10 cellular contexts compared by ENCODE assay signal in genomic region chr10:45353176-45353575, GRCh38. TPM values are rescaled to one million over a fixed set of nuclear protein-coding genes. Genes with fewer than 3 reads are reported as not detected.
A peak's percentile ranks its signal among the peaks of the same experiment; 100 is the strongest.
DNase-seq lines count a peak whose midpoint lies in the region; ATAC-seq and TF ChIP-seq lines count a peak whose summit lies in the region.
"Had no signal": no experiment of that assay in that cellular context is flagged by ENCODE, and none has a peak within 500 bp of the region (broad histone marks: within the 10 kb centered on the region; RNA-seq: fewer than 3 reads in every experiment).

No MANE protein-coding gene starts in this region.

- H3K4me1 ChIP-seq in lower lobe of right lung = peaks cover 6% of the 10 kb centered on the region
- no peaks in the 10 kb centered on the region for H3K4me1 ChIP-seq in suprapubic skin
- H3K4me1 ChIP-seq in ovary (ENCODE audit: insufficient read depth) = no peaks in the 10 kb centered on the region

- H3K27ac ChIP-seq in lower lobe of right lung (no peak overlapping the region), suprapubic skin (no peak overlapping the region), ovary (no peak overlapping the region)

- TF ChIP-seq EP300 in suprapubic skin (IDR thresholded peaks at IDR 0.05) (no peak), ovary (IDR thresholded peaks at IDR 0.05) (no peak)

- ATAC-seq in GM18861 (IDR thresholded peaks at IDR 0.05; ENCODE audit: unreplicated experiment) (peak; percentile 56), GM21576 (IDR thresholded peaks at IDR 0.05; ENCODE audit: unreplicated experiment) (peak; percentile 47), HG03460 (IDR thresholded peaks at IDR 0.05; ENCODE audit: unreplicated experiment) (peak; percentile 49), lower lobe of right lung (peak; percentile 25 to 63), Right ventricle myocardium superior (ENCODE audit: poor library complexity) (no peak)

- WGBS in suprapubic skin = 53% methylated on average over 1 of the region's 1 CpG
- 61 to 83% (median 78%) methylated on average over 1 of the region's 1 CpG for WGBS in ovary, 3 donors

- no peaks in the 10 kb centered on the region for H3K27me3 ChIP-seq in lower lobe of right lung (ENCODE audit: low read depth)
- no peaks in the 10 kb centered on the region for H3K27me3 ChIP-seq in suprapubic skin
- H3K27me3 ChIP-seq in ovary = no peaks in the 10 kb centered on the region

- H3K9me3 ChIP-seq in lower lobe of right lung (no peaks in the 10 kb centered on the region), suprapubic skin (no peaks in the 10 kb centered on the region), ovary (no peaks in the 10 kb centered on the region)

- no peaks in the 10 kb centered on the region for H3K36me3 ChIP-seq in lower lobe of right lung
- no peaks in the 10 kb centered on the region for H3K36me3 ChIP-seq in suprapubic skin
- no peaks in the 10 kb centered on the region for H3K36me3 ChIP-seq in ovary

- no peak for TF ChIP-seq CTCF in lower lobe of right lung (IDR thresholded peaks at IDR 0.05)
- TF ChIP-seq CTCF in suprapubic skin (IDR thresholded peaks at IDR 0.05) = no peak
- TF ChIP-seq CTCF in ovary (IDR thresholded peaks at IDR 0.05) = no peak

- TF ChIP-seq POLR2A in suprapubic skin (IDR thresholded peaks at IDR 0.05) (no peak), ovary (IDR thresholded peaks at IDR 0.05) (no peak)

- intact Hi-C loops in lower lobe of right lung (cut with DNase I) (no loop called here), Right ventricle myocardium superior (cut with DNase I) (no loop called here), ovary (cut with DNase I) (no loop called here)

- DNase-seq in lower lobe of right lung = no peak
- DNase-seq in suprapubic skin (ENCODE audit: low spot score in 2 of 2) = no peak
- DNase-seq in Right ventricle myocardium superior = no peak
- DNase-seq in ovary = no peak
- DNase-seq: activated CD4-positive, alpha-beta T cell treated with anti-CD3 and anti-CD28 coated beads, Interleukin-2, amount 50 U/mL, for 1 hour had no signal

- H3K4me3 ChIP-seq in lower lobe of right lung = no peak overlapping the region
- no peak overlapping the region for H3K4me3 ChIP-seq in suprapubic skin
- H3K4me3 ChIP-seq in ovary = no peak overlapping the region

RNA-seq across cellular contexts. Expression of gene ALOX5, which starts 20.8 kb away (rescaled TPM):
- total RNA-seq in lower lobe of right lung = 222 TPM
- 10 to 100 TPM; 12.3 to 46.1 (median 14.7) TPM for total RNA-seq in suprapubic skin
- total RNA-seq in Right ventricle myocardium superior = 4.7 TPM
- 10 to 100 TPM in 3 of 7 donors, 1 to 10 TPM in 4; 1.7 to 17.7 (median 9.8) TPM for total RNA-seq in ovary
- polyA plus RNA-seq in ovary = 1 to 10 TPM; 3.1 to 4.8 TPM
- total RNA-seq: neural crest cell had no signal

RNA-seq across cellular contexts. Expression of gene OR13A1, which starts 37.8 kb away (rescaled TPM):
- not detected for total RNA-seq in lower lobe of right lung
- total RNA-seq in suprapubic skin = not detected
- total RNA-seq in Right ventricle myocardium superior = not detected
- under 1 TPM in 2 of 7 donors, not detected in 5; 0.08 to 0.15 TPM for total RNA-seq in ovary
- not detected for polyA plus RNA-seq in ovary
- total RNA-seq: HT-29 had no signal
